In genomic region chr4:183987987-183988392, GRCh38 we compare ENCODE assay signal across 8 cellular contexts.
DNase-seq lines count a peak whose midpoint lies in the region; ATAC-seq and TF ChIP-seq lines count a peak whose summit lies in the region.

No MANE protein-coding gene starts in this region.

- intact Hi-C loops in IMR-90 (cut with micrococcal nuclease), result loop anchor here (1.0 to 10.0 kb wide), 6 partner anchors 29 to 179 kb away; partner anchors contain the start of gene STOX2
- intact Hi-C loops in left ventricle myocardium superior (cut with micrococcal nuclease), result no loop called here
- intact Hi-C loops in posterior cingulate gyrus (cut with DNase I), result no loop called here

- 0% methylated on average over 3 of the region's 10 CpGs; no CpG with 5 or more reads in 1 of the 2 experiments for WGBS in IMR-90 (ENCODE audit: extremely low coverage in 2 of 2, insufficient read length in 1 of 2), 2 experiments

- H3K9me3 ChIP-seq in IMR-90 (ENCODE audit: control insufficient read depth, insufficient read depth, low read length), result no peaks in the 10 kb centered on the region

- TF ChIP-seq POLR2A in IMR-90 (IDR thresholded peaks at IDR 0.05; ENCODE audit: low read depth, low read length), result 0 out of 2 replicates have a peak, but pooled peaks have one; percentile 61

- dilution Hi-C loops in IMR-90 (cut with HindIII; ENCODE audit: low sequenced_read_pairs, unreplicated experiment), result no loop called here

- peak overlapping the region; percentile 93 for H2BK120ac ChIP-seq in IMR-90 (ENCODE audit: low read depth, low read length)

- peak overlapping the region; percentile 81 for H3K56ac ChIP-seq in IMR-90 (ENCODE audit: extremely low read depth, insufficient read depth, low read length)

- peak overlapping the region; percentile 82 for H4K5ac ChIP-seq in IMR-90 (ENCODE audit: low read depth, low read length)

- H3K4me2 ChIP-seq in IMR-90 (ENCODE audit: low read depth, low read length), result peak overlapping the region; percentile 89

- CTCF ChIA-PET in AG04449 (lab: Yijun Ruan, JAX) (no interaction called here), IMR-90 (lab: Yijun Ruan, JAX) (interaction anchor here (1.2 to 1.4 kb wide), 2 partner anchors 112 kb away, joined by 3 read pairs; no protein-coding TSS in a partner anchor)

- H3K14ac ChIP-seq in IMR-90 (replicated peaks; ENCODE audit: low read depth, low read length), result peak overlapping the region; percentile 79

- ATAC-seq in IMR-90 (ENCODE audit: low read depth) (peak; percentile 82), left ventricle myocardium superior (peak; percentile 92), HG02623 (IDR thresholded peaks at IDR 0.05; ENCODE audit: unreplicated experiment) (no peak), HG02798 (IDR thresholded peaks at IDR 0.05; ENCODE audit: poor library complexity, unreplicated experiment) (no peak), HG03378 (IDR thresholded peaks at IDR 0.05; ENCODE audit: unreplicated experiment) (no peak)

- H3K4me3 ChIP-seq in AG04449 (ENCODE audit: low read depth, low read length), result peak overlapping the region; percentile 54
- peak overlapping the region; percentile 34 for H3K4me3 ChIP-seq in IMR-90 (ENCODE audit: insufficient read depth, low read depth, low read length)

- peak overlapping the region; percentile 89 for H4K91ac ChIP-seq in IMR-90 (ENCODE audit: insufficient read depth, low read depth, low read length)

- H2AK9ac ChIP-seq in IMR-90 (replicated peaks; ENCODE audit: low read depth, low read length, poor library complexity), result peak overlapping the region; percentile 86

- H2BK20ac ChIP-seq in IMR-90 (ENCODE audit: low read depth, low read length), result peak overlapping the region; percentile 80

- peak overlapping the region; percentile 16 to 70; a peak in 3 of 4 replicates for H4K8ac ChIP-seq in IMR-90 (ENCODE audit: low read depth in 2 of 2, low read length in 2 of 2)

- peaks cover 9% of the 10 kb centered on the region; the same call in 1 of the 2 replicates for H3K9me1 ChIP-seq in IMR-90 (ENCODE audit: insufficient read depth, low read length)

- POLR2A ChIA-PET in AG04449 (lab: Yijun Ruan, JAX) (no interaction called here), IMR-90 (lab: Charles Lee; ENCODE audit: unreplicated experiment) (interaction anchor here (1.1 to 1.7 kb wide), 3 partner anchors 9 to 54 kb away, joined by 3 to 7 read pairs (median 3); no protein-coding TSS in a partner anchor)

- TF ChIP-seq RAD21 in IMR-90 (IDR thresholded peaks at IDR 0.05; ENCODE audit: low read length), result no peak

- peak overlapping the region; percentile 81 for H3K9ac ChIP-seq in IMR-90 (ENCODE audit: low read depth, low read length)

- peak overlapping the region; percentile 90 for H2BK5ac ChIP-seq in IMR-90 (ENCODE audit: low read depth, low read length, poor library complexity, severe bottlenecking)

- peak overlapping the region; percentile 95 for H3K23ac ChIP-seq in IMR-90 (ENCODE audit: low read depth, low read length)

- H4K20me1 ChIP-seq in IMR-90 (ENCODE audit: insufficient read depth, low read length), result no peaks in the 10 kb centered on the region

- peak overlapping the region; percentile 92 for H3K27ac ChIP-seq in IMR-90 (ENCODE audit: insufficient read depth, low read length)

- TF ChIP-seq CTCF in AG04449 (IDR thresholded peaks at IDR 0.05; ENCODE audit: insufficient read depth, low read length, missing control alignments) (no peak), IMR-90 (conservative IDR thresholded peaks at IDR 0.05; ENCODE audit: low read depth, low read length) (no peak)

- H3K79me1 ChIP-seq in IMR-90 (ENCODE audit: low read depth in 1 of 2, low read length in 2 of 2), result peaks cover 0 to 4% of the 10 kb centered on the region in 2 experiments; a peak in 1 of 4 replicates

- peaks cover 5% of the 10 kb centered on the region; the same call in 1 of the 2 replicates for H3K36me3 ChIP-seq in IMR-90 (ENCODE audit: control insufficient read depth, insufficient read depth, low read length)

- H3K4ac ChIP-seq in IMR-90 (ENCODE audit: low read depth, low read length), result peak overlapping the region; percentile 91

- in situ Hi-C loops in IMR-90 (cut with MboI; ENCODE audit: low sequenced_read_pairs), result no loop called here

- H3K27me3 ChIP-seq in IMR-90 (ENCODE audit: control insufficient read depth, insufficient read depth, low read length), result no peaks in the 10 kb centered on the region

- peak overlapping the region; percentile 73; the same call in 2 of the 3 replicates for H2BK15ac ChIP-seq in IMR-90 (ENCODE audit: low read depth, low read length)

- peak overlapping the region; percentile 88 for H2AFZ ChIP-seq in IMR-90 (replicated peaks; ENCODE audit: low read length, poor library complexity)

- H3K4me1 ChIP-seq in IMR-90 (ENCODE audit: control insufficient read depth, insufficient read depth, low read length), result peaks cover 18% of the 10 kb centered on the region

- peak overlapping the region; percentile 45; the same call in 1 of the 2 replicates for H2AK5ac ChIP-seq in IMR-90 (ENCODE audit: low read depth, low read length)

- no TSS peak for BruUV-seq in IMR-90 (replicated peaks; lab: Mats Ljungman, UMichigan)

- DNase-seq in AG04449 (ENCODE audit: low read depth, low spot score) (peak; percentile 42), IMR-90 (peak; percentile 95), amniotic epithelial cell (ENCODE audit: low read depth) (peak; percentile 87), left ventricle myocardium superior (peak; percentile 55), posterior cingulate gyrus (peak; percentile 43 to 95 (median 66))

- peak overlapping the region; percentile 70 for H3K18ac ChIP-seq in IMR-90 (ENCODE audit: low read depth, low read length)

TF ChIP-seq in IMR-90, 13 proteins besides CTCF, POLR2A, EP300 and RAD21:
- no peak for TF ChIP-seq RFX5 (IDR thresholded peaks at IDR 0.05; ENCODE audit: low read depth, low read length)
- peak; percentile 77 for TF ChIP-seq MAFK (IDR thresholded peaks at IDR 0.05; ENCODE audit: low read depth, low read length)
- no peak for TF ChIP-seq CHD1 (IDR thresholded peaks at IDR 0.05; ENCODE audit: low read depth, low read length)
- TF ChIP-seq FOS (IDR thresholded peaks at IDR 0.05; ENCODE audit: low read depth, low read length), result peak; percentile 91
- TF ChIP-seq MXI1 (IDR thresholded peaks at IDR 0.05; ENCODE audit: borderline replicate concordance, low read depth, low read length), result no peak
- TF ChIP-seq USF2 (IDR thresholded peaks at IDR 0.05; ENCODE audit: low read depth, low read length), result no peak
- TF ChIP-seq CEBPB (IDR thresholded peaks at IDR 0.05; ENCODE audit: low read depth, low read length), result peak; percentile 30; the same call in 1 of the 2 replicates
- no peak for TF ChIP-seq ELK1 (IDR thresholded peaks at IDR 0.05; ENCODE audit: borderline replicate concordance, low read depth, low read length)
- peak; percentile 38; the same call in 1 of the 2 replicates for TF ChIP-seq BHLHE40 (IDR thresholded peaks at IDR 0.05; ENCODE audit: low read depth, low read length)
- TF ChIP-seq RCOR1 (IDR thresholded peaks at IDR 0.05; ENCODE audit: insufficient replicate concordance, low read length), result no peak
- peak; percentile 95 for TF ChIP-seq NFE2L2 (IDR thresholded peaks at IDR 0.05; ENCODE audit: low read depth, low read length)
- no peak for TF ChIP-seq SMC3 (IDR thresholded peaks at IDR 0.05; ENCODE audit: low read depth, low read length)

Comparison
In these comparisons a context has a peak if more than half of its experiments do, and no peak if none do; other contexts are left out.
1. DNase-seq: peak in every context shown above with its lines; median percentile 95 in IMR-90; 87 in amniotic epithelial cell; 66 in posterior cingulate gyrus; 55 in left ventricle myocardium superior; 42 in AG04449.
2. ATAC-seq: peak in IMR-90 (single experiment) and left ventricle myocardium superior (single experiment); none in HG02623 (single experiment), HG02798 (single experiment) and HG03378 (single experiment).